ENCODE assay signal across 1 cellular context in genomic region chr12:108572166-108572790, GRCh38.
TF ChIP-seq lines count a peak whose summit lies in the region.

No MANE protein-coding gene starts in this region.

TF ChIP-seq in SK-N-SH, 30 proteins besides CTCF, POLR2A, EP300 and RAD21 (continued from another document):
- TF ChIP-seq USF1 (IDR thresholded peaks at IDR 0.05; ENCODE audit: borderline replicate concordance, low read depth) = no peak
- no peak for TF ChIP-seq MEF2A (IDR thresholded peaks at IDR 0.05; ENCODE audit: borderline replicate concordance, low read depth)
- TF ChIP-seq REST (IDR thresholded peaks at IDR 0.05; ENCODE audit: low read depth, low read length) = no peak
- no peak for TF ChIP-seq TEAD4 (IDR thresholded peaks at IDR 0.05; ENCODE audit: borderline replicate concordance, insufficient read depth)
